Comparison of ENCODE assay signal across 27 cellular contexts in genomic region chr16:5578980-5579379, GRCh38.
DNase-seq lines count a peak whose midpoint lies in the region; ATAC-seq, FAIRE-seq and TF ChIP-seq lines count a peak whose summit lies in the region.
"Had no signal": no experiment of that assay in that cellular context is flagged by ENCODE, and none has a peak within 500 bp of the region (broad histone marks: within the 10 kb centered on the region; RNA-seq: fewer than 3 reads in every experiment).

No MANE protein-coding gene starts in this region.

- no peaks in the 10 kb centered on the region for H3K27me3 ChIP-seq in WERI-Rb-1 (ENCODE audit: insufficient read depth, low read depth, severe bottlenecking)
- no peaks in the 10 kb centered on the region for H3K27me3 ChIP-seq in neural cell (ENCODE audit: insufficient read depth, low read depth, low read length)
- H3K27me3 ChIP-seq in pancreas: no peaks in the 10 kb centered on the region

- TF ChIP-seq EP300 in neural cell (conservative IDR thresholded peaks at IDR 0.05; ENCODE audit: poor library complexity, severe bottlenecking): no peak

- H3K9me3 Mint-ChIP-seq in CD14-positive monocyte: peaks cover 0 to 3% (median 0%) of the 10 kb centered on the region in 7 donors

- no peaks in the 10 kb centered on the region for H3K79me2 ChIP-seq in neural cell (replicated peaks; ENCODE audit: insufficient read depth, low read length)

- no peaks in the 10 kb centered on the region for H4K20me1 ChIP-seq in neural cell (ENCODE audit: insufficient read depth)

- no peaks in the 10 kb centered on the region for H3K4me1 Mint-ChIP-seq in CD14-positive monocyte
- H3K4me1 Mint-ChIP-seq: B cell; CD4-positive, alpha-beta memory T cell; CD4-positive, CD25-positive, alpha-beta regulatory T cell; CD8-positive, alpha-beta memory T cell had no signal

- CTCF ChIA-PET in HEK293T (lab: Yijun Ruan, JAX): no interaction called here

- no peaks in the 10 kb centered on the region for H3F3A ChIP-seq in neural cell (ENCODE audit: insufficient read depth, low read length, poor library complexity, severe bottlenecking)

- no peak overlapping the region for H3K4me3 Mint-ChIP-seq in CD14-positive monocyte
- H3K4me3 Mint-ChIP-seq: B cell; CD4-positive, alpha-beta memory T cell; CD4-positive, CD25-positive, alpha-beta regulatory T cell; CD8-positive, alpha-beta memory T cell had no signal

- H3K27me3 Mint-ChIP-seq in CD14-positive monocyte (ENCODE audit: low read depth in 3 of 3): peaks cover 0 to 3% (median 2%) of the 10 kb centered on the region in 3 donors
- H3K27me3 Mint-ChIP-seq: B cell; CD4-positive, CD25-positive, alpha-beta regulatory T cell had no signal

- intact Hi-C loops in pancreas (cut with DNase I): no loop called here
- intact Hi-C loops in CD14-positive monocyte (cut with micrococcal nuclease): no loop called here

- 49 to 57% methylated on average over 7 of the region's 7 CpGs for WGBS in pancreas, 2 donors

- no peaks in the 10 kb centered on the region for H3K36me3 ChIP-seq in WERI-Rb-1
- H3K36me3 ChIP-seq in neural cell (ENCODE audit: insufficient read depth, low read length): no peaks in the 10 kb centered on the region
- no peaks in the 10 kb centered on the region for H3K36me3 ChIP-seq in pancreas
- H3K36me3 ChIP-seq: BLaER1 treated with 17β-estradiol and CSF1 and Interleukin-3, amounts not matched to agents 10 nM and 100 nM had no signal

- TF ChIP-seq RAD21 in neural cell (conservative IDR thresholded peaks at IDR 0.05): no peak

- DNase-seq in DMS79 treated with DMSO at 0.1 percent for 48 hours (lab: John Stamatoyannopoulos, UW) (peak; percentile 25), DMS79 (lab: John Stamatoyannopoulos, UW) (no peak), ELF-1 (ENCODE audit: low read depth, low spot score) (peak; percentile 7), WERI-Rb-1 (peak; percentile 54), HEK293T (ENCODE audit: extremely low spot score) (no peak), pancreas (no peak), CD14-positive monocyte (ENCODE audit: low spot score) (no peak)
- DNase-seq: AML-193; CD4-positive, alpha-beta memory T cell; CD4-positive, CD25-positive, alpha-beta regulatory T cell; CD8-positive, alpha-beta memory T cell; COR-L47; DMS 273 treated with DMSO at 0.1 percent for 48 hours; DMS153; DMS53; DND-41; EL had no signal

- no peak overlapping the region for H3K4me2 ChIP-seq in neural cell (ENCODE audit: low read length)
- H3K4me2 ChIP-seq: A549; BLaER1 treated with 17β-estradiol and CSF1 and Interleukin-3, amounts not matched to agents 10 nM and 100 nM had no signal

- H2AFZ ChIP-seq in neural cell (ENCODE audit: low read depth, low read length): no peak overlapping the region

- POLR2A ChIA-PET in HEK293T (lab: Yijun Ruan, JAX): no interaction called here

- peak overlapping the region; percentile 24; the same call in 1 of the 2 replicates for H3K27ac ChIP-seq in WERI-Rb-1
- peak overlapping the region; percentile 78 for H3K27ac ChIP-seq in neural cell (ENCODE audit: low read length)
- no peak overlapping the region for H3K27ac ChIP-seq in pancreas
- H3K27ac ChIP-seq: 22Rv1; A549; BLaER1 treated with 17β-estradiol and CSF1 and Interleukin-3, amounts not matched to agents 10 nM and 100 nM; C4-2B had no signal

- H3K4me3 ChIP-seq in WERI-Rb-1 (ENCODE audit: low read depth, low read length) (no peak overlapping the region), neural cell (ENCODE audit: low read length) (no peak overlapping the region), pancreas (no peak overlapping the region)
- H3K4me3 ChIP-seq: A549; BLaER1 treated with 17β-estradiol and CSF1 and Interleukin-3, amounts not matched to agents 10 nM and 100 nM; GM12878 had no signal

- no peak for ATAC-seq in pancreas
- ATAC-seq: A549, GM12878 had no signal

- H3K9me3 ChIP-seq in WERI-Rb-1 (ENCODE audit: severe bottlenecking) (no peaks in the 10 kb centered on the region), neural cell (ENCODE audit: low read length) (no peaks in the 10 kb centered on the region), pancreas (no peaks in the 10 kb centered on the region)
- H3K9me3 ChIP-seq: A549; BLaER1 treated with 17β-estradiol and CSF1 and Interleukin-3, amounts not matched to agents 10 nM and 100 nM had no signal

- H3K4me1 ChIP-seq in pancreas: no peaks in the 10 kb centered on the region
- H3K4me1 ChIP-seq: A549 had no signal

- H3K9ac ChIP-seq in neural cell (ENCODE audit: low read length): no peak overlapping the region
- H3K9ac ChIP-seq: BLaER1 treated with 17β-estradiol and CSF1 and Interleukin-3, amounts not matched to agents 10 nM and 100 nM had no signal

- no peaks in the 10 kb centered on the region for H3K36me3 Mint-ChIP-seq in CD14-positive monocyte
- H3K36me3 Mint-ChIP-seq: CD4-positive, alpha-beta memory T cell; CD4-positive, CD25-positive, alpha-beta regulatory T cell; CD8-positive, alpha-beta memory T cell had no signal

- no peak overlapping the region for H3K27ac Mint-ChIP-seq in CD14-positive monocyte
- H3K27ac Mint-ChIP-seq: B cell; CD4-positive, alpha-beta memory T cell; CD4-positive, CD25-positive, alpha-beta regulatory T cell; CD8-positive, alpha-beta memory T cell had no signal

- H3K9me2 ChIP-seq in neural cell (ENCODE audit: insufficient read depth, low read length): no peaks in the 10 kb centered on the region

- FAIRE-seq in pancreas (lab: Jason Lieb, UNC): no peak
- FAIRE-seq: A549, G401.6, GM12878, GM12892, GM18507 had no signal

- TF ChIP-seq CTCF in WERI-Rb-1 (IDR thresholded peaks at IDR 0.05; ENCODE audit: low read depth, low read length) (no peak), neural cell (IDR thresholded peaks at IDR 0.05; ENCODE audit: poor library complexity, severe bottlenecking) (no peak), pancreas (IDR thresholded peaks at IDR 0.05) (no peak), CD14-positive monocyte (IDR thresholded peaks at IDR 0.05) (no peak)

TF ChIP-seq in neural cell, 6 proteins besides CTCF, POLR2A, EP300 and RAD21 (continues in another document):
- TF ChIP-seq POLR2AphosphoS5 (IDR thresholded peaks at IDR 0.05) (no peak), MXI1 (conservative IDR thresholded peaks at IDR 0.05; ENCODE audit: poor library complexity, severe bottlenecking) (no peak), TAF1 (IDR thresholded peaks at IDR 0.05; ENCODE audit: low read depth) (no peak), EZH2 (IDR thresholded peaks at IDR 0.05; ENCODE audit: borderline replicate concordance, insufficient read depth, low read length, poor library complexity, severe bottlenecking) (no peak)
- TF ChIP-seq, protein P1, sequence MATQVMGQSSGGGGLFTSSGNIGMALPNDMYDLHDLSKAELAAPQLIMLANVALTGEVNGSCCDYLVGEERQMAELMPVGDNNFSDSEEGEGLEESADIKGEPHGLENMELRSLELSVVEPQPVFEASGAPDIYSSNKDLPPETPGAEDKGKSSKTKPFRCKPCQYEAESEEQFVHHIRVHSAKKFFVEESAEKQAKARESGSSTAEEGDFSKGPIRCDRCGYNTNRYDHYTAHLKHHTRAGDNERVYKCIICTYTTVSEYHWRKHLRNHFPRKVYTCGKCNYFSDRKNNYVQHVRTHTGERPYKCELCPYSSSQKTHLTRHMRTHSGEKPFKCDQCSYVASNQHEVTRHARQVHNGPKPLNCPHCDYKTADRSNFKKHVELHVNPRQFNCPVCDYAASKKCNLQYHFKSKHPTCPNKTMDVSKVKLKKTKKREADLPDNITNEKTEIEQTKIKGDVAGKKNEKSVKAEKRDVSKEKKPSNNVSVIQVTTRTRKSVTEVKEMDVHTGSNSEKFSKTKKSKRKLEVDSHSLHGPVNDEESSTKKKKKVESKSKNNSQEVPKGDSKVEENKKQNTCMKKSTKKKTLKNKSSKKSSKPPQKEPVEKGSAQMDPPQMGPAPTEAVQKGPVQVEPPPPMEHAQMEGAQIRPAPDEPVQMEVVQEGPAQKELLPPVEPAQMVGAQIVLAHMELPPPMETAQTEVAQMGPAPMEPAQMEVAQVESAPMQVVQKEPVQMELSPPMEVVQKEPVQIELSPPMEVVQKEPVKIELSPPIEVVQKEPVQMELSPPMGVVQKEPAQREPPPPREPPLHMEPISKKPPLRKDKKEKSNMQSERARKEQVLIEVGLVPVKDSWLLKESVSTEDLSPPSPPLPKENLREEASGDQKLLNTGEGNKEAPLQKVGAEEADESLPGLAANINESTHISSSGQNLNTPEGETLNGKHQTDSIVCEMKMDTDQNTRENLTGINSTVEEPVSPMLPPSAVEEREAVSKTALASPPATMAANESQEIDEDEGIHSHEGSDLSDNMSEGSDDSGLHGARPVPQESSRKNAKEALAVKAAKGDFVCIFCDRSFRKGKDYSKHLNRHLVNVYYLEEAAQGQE (IDR thresholded peaks at IDR 0.05; ENCODE audit: borderline replicate concordance): no peak

TF ChIP-seq in HEK293T, 16 proteins besides CTCF, POLR2A, EP300 and RAD21:
- TF ChIP-seq, protein P2, sequence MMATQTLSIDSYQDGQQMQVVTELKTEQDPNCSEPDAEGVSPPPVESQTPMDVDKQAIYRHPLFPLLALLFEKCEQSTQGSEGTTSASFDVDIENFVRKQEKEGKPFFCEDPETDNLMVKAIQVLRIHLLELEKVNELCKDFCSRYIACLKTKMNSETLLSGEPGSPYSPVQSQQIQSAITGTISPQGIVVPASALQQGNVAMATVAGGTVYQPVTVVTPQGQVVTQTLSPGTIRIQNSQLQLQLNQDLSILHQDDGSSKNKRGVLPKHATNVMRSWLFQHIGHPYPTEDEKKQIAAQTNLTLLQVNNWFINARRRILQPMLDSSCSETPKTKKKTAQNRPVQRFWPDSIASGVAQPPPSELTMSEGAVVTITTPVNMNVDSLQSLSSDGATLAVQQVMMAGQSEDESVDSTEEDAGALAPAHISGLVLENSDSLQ (IDR thresholded peaks at IDR 0.05): no peak
- TF ChIP-seq L3MBTL2 (conservative IDR thresholded peaks at IDR 0.05) (no peak), CTBP1 (IDR thresholded peaks at IDR 0.05; ENCODE audit: borderline replicate concordance) (no peak), FOXM1 (IDR thresholded peaks at IDR 0.05; ENCODE audit: borderline replicate concordance) (no peak)

Comparison
In these comparisons a context has a peak if more than half of its experiments do, and no peak if none do; other contexts are left out.
1. DNase-seq: peak in DMS79 treated with DMSO at 0.1 percent for 48 hours (single experiment), ELF-1 (single experiment) and WERI-Rb-1 (single experiment); none in DMS79 (single experiment), HEK293T (single experiment), pancreas (0 of 6) and CD14-positive monocyte (single experiment).
2. H3K27ac ChIP-seq: peak in WERI-Rb-1 (single experiment) and neural cell (single experiment); none in pancreas (0 of 4).